ENCODE assay signal across 27 cellular contexts in the genomic region with DNA sequence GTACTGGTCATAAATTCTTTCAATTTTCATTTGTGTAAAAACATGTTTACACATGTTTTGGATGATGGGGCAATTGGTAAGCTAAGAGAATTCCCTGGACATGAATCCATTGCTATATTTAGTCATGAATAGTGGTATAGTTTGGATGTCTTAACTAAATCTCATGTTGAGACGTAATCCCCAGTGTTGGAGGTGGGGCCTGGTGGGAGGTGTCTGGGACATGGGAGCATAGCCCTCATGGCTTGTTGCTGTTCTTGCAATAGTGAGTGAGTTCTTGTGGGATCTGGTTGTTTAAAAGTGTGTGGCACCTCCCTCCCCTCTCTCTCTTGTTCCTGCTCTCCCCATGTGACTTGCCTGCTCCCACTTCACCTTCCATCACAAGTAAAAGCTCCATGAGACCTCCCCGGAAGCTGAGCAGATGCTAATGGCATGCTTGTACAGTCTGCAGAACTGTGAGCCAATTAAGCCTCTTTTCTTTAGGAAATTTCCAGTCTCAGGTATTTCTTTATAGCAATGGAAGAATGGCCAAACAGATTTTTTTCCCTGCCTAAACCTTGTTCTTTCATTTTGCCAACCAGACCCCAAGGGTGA. TPM values are rescaled to one million over a fixed set of nuclear protein-coding genes. Genes with fewer than 3 reads are reported as not detected.
"Had no signal": no experiment of that assay in that cellular context is flagged by ENCODE, and none has a peak within 500 bp of the region (broad histone marks: within the 10 kb centered on the region; RNA-seq: fewer than 3 reads in every experiment).

No MANE protein-coding gene starts in this region.

- H3K4me3 ChIP-seq: heart left ventricle, mucosa of descending colon, skin epidermis, stomach, transverse colon had no signal

- H3K4me1 Mint-ChIP-seq: activated T-helper 17 cell treated with anti-CD3 and anti-CD28 coated beads, Interleukin-2, amount 50 U/mL, for 72 hours; endodermal cell; nephron progenitor cell; stimulated activated effector memory CD8-positive, alpha-beta T cell treated with anti-CD3 and anti-CD28 coated beads, Interleukin-12 subunit alpha, Interleukin-12 subunit beta, amount 100 ng/mL, for 72 hours had no signal

- H3K36me3 Mint-ChIP-seq: stimulated activated effector memory CD8-positive, alpha-beta T cell treated with anti-CD3 and anti-CD28 coated beads, Interleukin-12 subunit alpha, Interleukin-12 subunit beta, amount 100 ng/mL, for 72 hours had no signal

- DNase-seq: activated CD4-positive, alpha-beta T cell treated with anti-CD3 and anti-CD28 coated beads for 1 hour; activated naive CD4-positive, alpha-beta T cell treated with anti-CD3 and anti-CD28 coated beads for 36 hours; activated naive CD8-positive, alpha-beta T cell treated with anti-CD3 and anti-CD28 coated beads, Interleukin-2, amount 10 ng/mL, durations not matched to agents 7 days and 5 days; activated T-cell treated with anti-CD3 and anti-CD28 coated beads, Interleukin-2, amount 50 U/mL, for 24 hours; amniotic stem cell; cortex of kidney; endodermal cell; heart left ventricle; islet precursor cell; left colon; mesendoderm; mucosa of descending colon; nephron progenitor cell; right cardiac atrium; stimulated activated CD4-positive, alpha-beta T cell treated with anti-CD3 and anti-CD28 coated beads, Interleukin-2, amount 100 ng/mL, for 24 hours; stomach; T-helper 9 cell; transverse colon had no signal

- H3K4me1 ChIP-seq: heart left ventricle, parathyroid adenoma, stomach, transverse colon had no signal

- H2AFZ ChIP-seq: parathyroid adenoma had no signal

- H3K9me3 ChIP-seq: transverse colon had no signal

- ATAC-seq: activated T-helper 17 cell treated with anti-CD3 and anti-CD28 coated beads, Interleukin-2, amount 50 U/mL, for 72 hours; heart left ventricle; left colon; mucosa of descending colon; right cardiac atrium; stimulated activated effector memory CD8-positive, alpha-beta T cell treated with anti-CD3 and anti-CD28 coated beads, Interleukin-12 subunit alpha, Interleukin-12 subunit beta, amount 100 ng/mL, for 72 hours had no signal

- H3K9ac ChIP-seq: parathyroid adenoma had no signal

- H3K27me3 ChIP-seq: stomach, transverse colon had no signal

- H3K36me3 ChIP-seq: heart left ventricle, stomach, transverse colon had no signal

- H3K79me2 ChIP-seq: parathyroid adenoma had no signal

- H3K4me3 Mint-ChIP-seq: activated naive CD4-positive, alpha-beta T cell treated with anti-CD3 and anti-CD28 coated beads for 36 hours; activated naive CD8-positive, alpha-beta T cell treated with anti-CD3 and anti-CD28 coated beads, Interleukin-2, amount 10 ng/mL, durations not matched to agents 7 days and 5 days; activated T-cell treated with anti-CD3 and anti-CD28 coated beads, Interleukin-2, amount 50 U/mL, for 24 hours; activated T-helper 17 cell treated with anti-CD3 and anti-CD28 coated beads, Interleukin-2, amount 50 U/mL, for 72 hours; endodermal cell; nephron progenitor cell; stimulated activated effector memory CD8-positive, alpha-beta T cell treated with anti-CD3 and anti-CD28 coated beads, Interleukin-12 subunit alpha, Interleukin-12 subunit beta, amount 100 ng/mL, for 72 hours had no signal

- H3K27ac Mint-ChIP-seq: activated naive CD4-positive, alpha-beta T cell treated with anti-CD3 and anti-CD28 coated beads for 36 hours; activated naive CD8-positive, alpha-beta T cell treated with anti-CD3 and anti-CD28 coated beads, Interleukin-2, amount 10 ng/mL, durations not matched to agents 7 days and 5 days; activated T-cell treated with anti-CD3 and anti-CD28 coated beads, Interleukin-2, amount 50 U/mL, for 24 hours; activated T-helper 17 cell treated with anti-CD3 and anti-CD28 coated beads, Interleukin-2, amount 50 U/mL, for 72 hours; endodermal cell; nephron progenitor cell; stimulated activated effector memory CD8-positive, alpha-beta T cell treated with anti-CD3 and anti-CD28 coated beads, Interleukin-12 subunit alpha, Interleukin-12 subunit beta, amount 100 ng/mL, for 72 hours had no signal

- H3K27ac ChIP-seq: heart left ventricle, parathyroid adenoma, skin epidermis, stomach, transverse colon had no signal

RNA-seq across cellular contexts. Expression of gene CTSG, which starts 33.6 kb away (rescaled TPM):
- total RNA-seq: activated naive CD8-positive, alpha-beta T cell treated with anti-CD3 and anti-CD28 coated beads, Interleukin-2, amount 10 ng/mL, durations not matched to agents 7 days and 5 days; activated T-helper 17 cell treated with anti-CD3 and anti-CD28 coated beads, Interleukin-2, amount 50 U/mL, for 72 hours; cerebellum; endodermal cell; epithelial cell of proximal tubule; pulmonary artery endothelial cell; T-helper 1 cell treated with Interleukin-12 subunit alpha and Interleukin-12 subunit beta and Interleukin-4 antibody, amounts not matched to agents 30 ng/mL and 1 ng/mL, for 36 hours had no signal
- polyA plus RNA-seq: right cardiac atrium had no signal

RNA-seq across cellular contexts. Expression of gene CMA1, which starts 34.4 kb away (rescaled TPM):
- total RNA-seq: cerebellum; endodermal cell; epithelial cell of proximal tubule; pulmonary artery endothelial cell; T-helper 1 cell treated with Interleukin-12 subunit alpha and Interleukin-12 subunit beta and Interleukin-4 antibody, amounts not matched to agents 30 ng/mL and 1 ng/mL, for 36 hours; temporal lobe; transverse colon had no signal
- polyA plus RNA-seq: right cardiac atrium had no signal
